ENCODE assay signal across 27 cellular contexts in the genomic region with DNA sequence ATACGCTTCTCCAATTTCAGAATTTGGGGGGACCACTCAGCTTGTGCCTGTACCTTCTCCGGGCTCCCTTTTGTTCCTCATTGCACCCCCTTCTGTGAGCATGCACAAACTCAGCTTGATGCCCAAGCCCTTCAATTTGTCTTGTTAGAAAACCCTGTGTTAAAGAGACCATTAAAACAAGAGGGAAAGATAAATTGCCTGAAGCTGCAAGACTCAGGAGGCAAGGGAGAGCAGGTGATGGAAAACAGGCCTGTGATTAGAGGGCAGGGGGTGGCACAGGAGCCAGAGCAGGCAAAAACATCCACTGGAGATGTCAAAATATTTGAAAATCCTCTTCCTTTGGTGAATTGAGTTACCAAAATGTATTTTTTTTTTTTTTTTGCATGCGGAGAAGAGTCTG.
"Had no signal": no experiment of that assay in that cellular context is flagged by ENCODE, and none has a peak within 500 bp of the region (broad histone marks: within the 10 kb centered on the region; RNA-seq: fewer than 3 reads in every experiment).

No MANE protein-coding gene starts in this region.

- ATAC-seq: activated T-helper 17 cell treated with anti-CD3 and anti-CD28 coated beads, Interleukin-2, amount 50 U/mL, for 72 hours; PC-3; T-cell had no signal

- H3K27ac ChIP-seq: breast epithelium, colonic mucosa had no signal

- H3K27ac Mint-ChIP-seq: activated B cell treated with CpG ODN at 0.5 μM for 24 hours; activated CD4-positive, alpha-beta memory T cell treated with anti-CD3 and anti-CD28 coated beads, Interleukin-2, amount 10 ng/mL, durations not matched to agents 7 days and 5 days; activated naive CD4-positive, alpha-beta T cell treated with anti-CD3 and anti-CD28 coated beads, Interleukin-2, amount 10 ng/mL, durations not matched to agents 7 days and 5 days; activated naive CD8-positive, alpha-beta T cell treated with anti-CD3 and anti-CD28 coated beads for 36 hours; activated T-helper 17 cell treated with anti-CD3 and anti-CD28 coated beads, Interleukin-2, amount 50 U/mL, for 72 hours; T-cell had no signal

- H3K4me3 Mint-ChIP-seq: activated B cell treated with CpG ODN at 0.5 μM for 24 hours; activated CD4-positive, alpha-beta memory T cell treated with anti-CD3 and anti-CD28 coated beads, Interleukin-2, amount 10 ng/mL, durations not matched to agents 7 days and 5 days; activated naive CD4-positive, alpha-beta T cell treated with anti-CD3 and anti-CD28 coated beads, Interleukin-2, amount 10 ng/mL, durations not matched to agents 7 days and 5 days; activated naive CD8-positive, alpha-beta T cell treated with anti-CD3 and anti-CD28 coated beads for 36 hours; activated T-helper 17 cell treated with anti-CD3 and anti-CD28 coated beads, Interleukin-2, amount 50 U/mL, for 72 hours; T-cell had no signal

- H3K27me3 ChIP-seq: breast epithelium, colonic mucosa, MG63 had no signal

- H3K27me3 Mint-ChIP-seq: activated B cell treated with CpG ODN at 0.5 μM for 24 hours; activated CD4-positive, alpha-beta memory T cell treated with anti-CD3 and anti-CD28 coated beads, Interleukin-2, amount 10 ng/mL, durations not matched to agents 7 days and 5 days; activated naive CD4-positive, alpha-beta T cell treated with anti-CD3 and anti-CD28 coated beads, Interleukin-2, amount 10 ng/mL, durations not matched to agents 7 days and 5 days; activated naive CD8-positive, alpha-beta T cell treated with anti-CD3 and anti-CD28 coated beads for 36 hours; activated T-helper 17 cell treated with anti-CD3 and anti-CD28 coated beads, Interleukin-2, amount 50 U/mL, for 72 hours; T-cell had no signal

- H3K4me1 Mint-ChIP-seq: activated B cell treated with CpG ODN at 0.5 μM for 24 hours; activated CD4-positive, alpha-beta memory T cell treated with anti-CD3 and anti-CD28 coated beads, Interleukin-2, amount 10 ng/mL, durations not matched to agents 7 days and 5 days; activated naive CD4-positive, alpha-beta T cell treated with anti-CD3 and anti-CD28 coated beads, Interleukin-2, amount 10 ng/mL, durations not matched to agents 7 days and 5 days; activated naive CD8-positive, alpha-beta T cell treated with anti-CD3 and anti-CD28 coated beads for 36 hours; activated T-helper 17 cell treated with anti-CD3 and anti-CD28 coated beads, Interleukin-2, amount 50 U/mL, for 72 hours had no signal

- H3K4me3 ChIP-seq: breast epithelium, colonic mucosa, MG63 had no signal

- DNase-seq: activated B cell treated with CpG ODN at 0.5 μM for 24 hours; activated CD4-positive, alpha-beta memory T cell treated with anti-CD3 and anti-CD28 coated beads, Interleukin-2, amount 10 ng/mL, durations not matched to agents 7 days and 5 days; activated CD4-positive, alpha-beta T cell treated with anti-CD3 and anti-CD28 coated beads for 1 hour; activated CD4-positive, alpha-beta T cell treated with anti-CD3 and anti-CD28 coated beads, Interleukin-2, amount 50 U/mL, for 1 hour; activated gamma-delta T cell treated with Interleukin-2 at 50 U/mL for 16 hours; activated naive CD4-positive, alpha-beta T cell treated with anti-CD3 and anti-CD28 coated beads, Interleukin-2, amount 10 ng/mL, durations not matched to agents 7 days and 5 days; activated naive CD8-positive, alpha-beta T cell treated with anti-CD3 and anti-CD28 coated beads for 36 hours; activated T-cell treated with anti-CD3 and anti-CD28 coated beads for 4 hours; activated T-cell treated with anti-CD3 and anti-CD28 coated beads, Interleukin-2, amount 50 U/mL, for 48 hours; anterior cingulate cortex; caudate nucleus; colonic mucosa; MG63; MV-4-11; NCI-H1092 treated with DMSO at 0.1 percent for 48 hours; NCI-H1436 treated with DMSO at 0.1 percent for 48 hours; NCI-H2029; NCI-H345; NCI-H510A; NCI-H526 treated with DMSO at 0.1 percent for 48 hours; PC-3; SHP77 treated with DMSO at 0.1 percent for 48 hours; T-cell; T-helper 2 cell; T1000 had no signal

- H3K4me1 ChIP-seq: breast epithelium, colonic mucosa had no signal

- H3K36me3 ChIP-seq: breast epithelium, colonic mucosa, MG63 had no signal

- H3K9me3 Mint-ChIP-seq: activated naive CD8-positive, alpha-beta T cell treated with anti-CD3 and anti-CD28 coated beads for 36 hours; activated T-helper 17 cell treated with anti-CD3 and anti-CD28 coated beads, Interleukin-2, amount 50 U/mL, for 72 hours had no signal
